26 cellular contexts compared by ENCODE assay signal in genomic region chr13:47869780-47870179, GRCh38.
A peak's percentile ranks its signal among the peaks of the same experiment; 100 is the strongest.
DNase-seq lines count a peak whose midpoint lies in the region; ATAC-seq, FAIRE-seq and TF ChIP-seq lines count a peak whose summit lies in the region.
"Had no signal": no experiment of that assay in that cellular context is flagged by ENCODE, and none has a peak within 500 bp of the region (broad histone marks: within the 10 kb centered on the region; RNA-seq: fewer than 3 reads in every experiment).

No MANE protein-coding gene starts in this region.

- no peaks in the 10 kb centered on the region for H3K4me1 Mint-ChIP-seq in osteocyte (ENCODE audit: unreplicated experiment)
- H3K4me1 Mint-ChIP-seq: CD4-positive, CD25-positive, alpha-beta regulatory T cell had no signal

- no peaks in the 10 kb centered on the region for H3K27me3 Mint-ChIP-seq in osteocyte (ENCODE audit: unreplicated experiment)

- ATAC-seq in GM21529 (IDR thresholded peaks at IDR 0.05; ENCODE audit: unreplicated experiment), result no peak
- ATAC-seq: K562, Panc1 had no signal

- POLR2A ChIA-PET in RWPE1 (lab: Yijun Ruan, JAX; ENCODE audit: low non-redundant PET), result no interaction called here

- peak; percentile 41 for FAIRE-seq in GM18507 (lab: Jason Lieb, UNC)
- FAIRE-seq: A204.1, G401.6, H54, HTR-8/SVneo, K562 had no signal

- no peak overlapping the region for H3K27ac ChIP-seq in RWPE1
- H3K27ac ChIP-seq: BLaER1 had no signal

- H3K9me3 Mint-ChIP-seq in osteocyte (ENCODE audit: unreplicated experiment), result peaks cover 17% of the 10 kb centered on the region

- TF ChIP-seq CTCF in epithelial cell of esophagus (IDR thresholded peaks at IDR 0.05; ENCODE audit: insufficient read depth, low read depth, low read length, missing control alignments) (no peak), osteocyte (IDR thresholded peaks at IDR 0.05) (no peak), RWPE1 (conservative IDR thresholded peaks at IDR 0.05; ENCODE audit: low read depth) (no peak)

- H3K4me3 Mint-ChIP-seq in osteocyte (ENCODE audit: unreplicated experiment), result no peak overlapping the region
- H3K4me3 Mint-ChIP-seq: CD4-positive, CD25-positive, alpha-beta regulatory T cell had no signal

- CTCF ChIA-PET in RWPE1 (lab: Yijun Ruan, JAX), result interaction anchor here (0.7 kb wide), 1 partner anchor 26 kb away, joined by 3 read pairs; no protein-coding TSS in a partner anchor

- H3K27ac Mint-ChIP-seq in osteocyte (ENCODE audit: unreplicated experiment), result no peak overlapping the region
- H3K27ac Mint-ChIP-seq: CD4-positive, CD25-positive, alpha-beta regulatory T cell had no signal

- DNase-seq in GM18507 (ENCODE audit: extremely low spot score, insufficient read length, low read depth), result no peak
- peak; percentile 54 for DNase-seq in M059J (ENCODE audit: low read depth)
- DNase-seq in epithelial cell of esophagus (ENCODE audit: low read depth), result peak; percentile 32
- DNase-seq in osteocyte (ENCODE audit: extremely low spot score, unreplicated experiment), result peak; percentile 0
- DNase-seq in RWPE1 (ENCODE audit: low spot score), result no peak
- no peak for DNase-seq in stimulated activated CD4-positive, alpha-beta T cell treated with anti-CD3 and anti-CD28 coated beads, Interleukin-12 subunit alpha, Interleukin-12 subunit beta, amount 100 ng/mL, for 4 hours
- DNase-seq in DMS79 treated with DMSO at 0.1 percent for 48 hours (lab: John Stamatoyannopoulos, UW), result no peak
- DNase-seq: CD4-positive, CD25-positive, alpha-beta regulatory T cell; DMS153; Kasumi-1; MM.1S; NCI-H2029 treated with DMSO at 0.1 percent for 48 hours; NCI-H446 treated with DMSO at 0.1 percent for 48 hours; NCI-H526; NCI-H82; NK-92 treated with Interleukin-12 subunit alpha and Interleukin-12 subunit beta, amount 100 ng/mL, for 24 hours; SK-N-SH; SW 1271 had no signal

- H3K36me3 Mint-ChIP-seq in osteocyte (ENCODE audit: unreplicated experiment), result no peaks in the 10 kb centered on the region
- H3K36me3 Mint-ChIP-seq: CD4-positive, CD25-positive, alpha-beta regulatory T cell had no signal

- H3K4me3 ChIP-seq in epithelial cell of esophagus (ENCODE audit: low read length), result no peak overlapping the region
- H3K4me3 ChIP-seq: BLaER1, K562 had no signal

Comparison
In these comparisons a context has a peak if more than half of its experiments do, and no peak if none do; other contexts are left out.
1. DNase-seq: peak in M059J (single experiment), epithelial cell of esophagus (single experiment) and osteocyte (single experiment); none in GM18507 (single experiment), RWPE1 (single experiment), stimulated activated CD4-positive, alpha-beta T cell treated with anti-CD3 and anti-CD28 coated beads, Interleukin-12 subunit alpha, Interleukin-12 subunit beta, amount 100 ng/mL, for 4 hours (single experiment) and DMS79 treated with DMSO at 0.1 percent for 48 hours (single experiment).